ENCODE assay signal across 8 cellular contexts in genomic region chr16:56933828-56934598, GRCh38. TPM values are rescaled to one million over a fixed set of nuclear protein-coding genes. Genes with fewer than 3 reads are reported as not detected.
DNase-seq lines count a peak whose midpoint lies in the region; ATAC-seq and TF ChIP-seq lines count a peak whose summit lies in the region.

No MANE protein-coding gene starts in this region.

- no CpG with 5 or more reads among the region's 8 CpGs for WGBS in IMR-90 (ENCODE audit: extremely low coverage in 2 of 2, insufficient read length in 1 of 2), 2 experiments
- WGBS in mammary epithelial cell (ENCODE audit: low coverage, missing lambda C conversion rate): 24% methylated on average over 8 of the region's 8 CpGs

- in situ Hi-C loops in IMR-90 (cut with MboI; ENCODE audit: low sequenced_read_pairs) (no loop called here), mammary epithelial cell (cut with MboI; ENCODE audit: low sequenced_read_pairs in 2 of 2) (loop anchor here in 1 of 2 donors (5.0 kb wide), 1 partner anchor 67 kb away; the partner anchor contains the start of gene SLC12A3), GM13976 (cut with MboI; ENCODE audit: low sequenced_read_pairs, unreplicated experiment) (no loop called here)

- no peak overlapping the region for H2BK20ac ChIP-seq in IMR-90 (ENCODE audit: low read depth, low read length)

- no peak overlapping the region for H2AK5ac ChIP-seq in IMR-90 (ENCODE audit: low read depth, low read length)

- H2AFZ ChIP-seq in IMR-90 (replicated peaks; ENCODE audit: low read length, poor library complexity) (no peak overlapping the region), mammary epithelial cell (ENCODE audit: low read depth, low read length) (no peak overlapping the region)

- no peak overlapping the region for H3K18ac ChIP-seq in IMR-90 (ENCODE audit: low read depth, low read length)

- no peak for TF ChIP-seq CTCF in A673 (conservative IDR thresholded peaks at IDR 0.05; ENCODE audit: low read depth, low read length)
- no peak for TF ChIP-seq CTCF in IMR-90 (conservative IDR thresholded peaks at IDR 0.05; ENCODE audit: low read depth, low read length)
- TF ChIP-seq CTCF in mammary epithelial cell (conservative IDR thresholded peaks at IDR 0.05 in 1 of 2, IDR thresholded peaks at IDR 0.05 in 1 of 2; ENCODE audit: extremely low read depth in 1 of 2, insufficient read depth in 1 of 2, low read depth in 1 of 2, low read length in 2 of 2): no peak
- TF ChIP-seq CTCF in GM13976 (IDR thresholded peaks at IDR 0.05; ENCODE audit: borderline replicate concordance, control extremely low read depth, extremely low read depth, insufficient read depth, missing control alignments): no peak

- peak overlapping the region; percentile 31; the same call in 1 of the 2 replicates for H3K14ac ChIP-seq in IMR-90 (replicated peaks; ENCODE audit: low read depth, low read length)

- POLR2A ChIA-PET in A673 (lab: Charles Lee; ENCODE audit: low non-redundant PET) (interaction anchor here (0.6 to 0.7 kb wide), 3 partner anchors 18 to 159 kb away, joined by 3 to 27 read pairs (median 20); no protein-coding TSS in a partner anchor), IMR-90 (lab: Charles Lee; ENCODE audit: unreplicated experiment) (interaction anchor here (0.7 kb wide), 1 partner anchor 209 kb away, joined by 6 read pairs; no protein-coding TSS in a partner anchor)

- H4K91ac ChIP-seq in IMR-90 (ENCODE audit: insufficient read depth, low read depth, low read length): no peak overlapping the region

- no peak for ATAC-seq in IMR-90 (ENCODE audit: low read depth)

- H3K23ac ChIP-seq in IMR-90 (ENCODE audit: low read depth, low read length): peak overlapping the region; percentile 10; the same call in 1 of the 2 replicates

- H2BK5ac ChIP-seq in IMR-90 (ENCODE audit: low read depth, low read length, poor library complexity, severe bottlenecking): no peak overlapping the region

- H3K9me3 ChIP-seq in A673 (ENCODE audit: low read depth, low read length, poor library complexity, severe bottlenecking) (no peaks in the 10 kb centered on the region), IMR-90 (ENCODE audit: control insufficient read depth, insufficient read depth, low read length) (no peaks in the 10 kb centered on the region), mammary epithelial cell (replicated peaks; ENCODE audit: insufficient read depth, low read length) (no peaks in the 10 kb centered on the region), muscle layer of colon (ENCODE audit: low read length) (no peaks in the 10 kb centered on the region)

- H4K20me1 ChIP-seq in IMR-90 (ENCODE audit: insufficient read depth, low read length): peaks cover 59% of the 10 kb centered on the region
- H4K20me1 ChIP-seq in mammary epithelial cell (ENCODE audit: insufficient read depth, low read length): peaks cover 8% of the 10 kb centered on the region

- H3K4ac ChIP-seq in IMR-90 (ENCODE audit: low read depth, low read length): no peak overlapping the region

- CTCF ChIA-PET in A673 (lab: Charles Lee): no interaction called here
- CTCF ChIA-PET in IMR-90 (lab: Yijun Ruan, JAX): interaction anchor here (1.3 kb wide), 1 partner anchor 16 kb away, joined by 4 read pairs; no protein-coding TSS in a partner anchor
- CTCF ChIA-PET in mammary epithelial cell (lab: Charles Lee; ENCODE audit: low non-redundant PET): no interaction called here

- H3K36me3 ChIP-seq in A673 (ENCODE audit: insufficient read depth, low read length, poor library complexity, severe bottlenecking) (peaks cover 51% of the 10 kb centered on the region), IMR-90 (ENCODE audit: control insufficient read depth, insufficient read depth, low read length) (peaks cover 26% of the 10 kb centered on the region), mammary epithelial cell (ENCODE audit: insufficient read depth, low read length) (peaks cover 37% of the 10 kb centered on the region), muscle layer of colon (ENCODE audit: insufficient read depth, low read length) (peaks cover 45% of the 10 kb centered on the region)

- BruUV-seq in A673 (replicated peaks; lab: Mats Ljungman, UMichigan) (TSS peak; percentile 23), IMR-90 (replicated peaks; lab: Mats Ljungman, UMichigan) (no TSS peak), mammary epithelial cell (replicated peaks; lab: Mats Ljungman, UMichigan) (no TSS peak)

- dilution Hi-C loops in IMR-90 (cut with HindIII; ENCODE audit: low sequenced_read_pairs, unreplicated experiment): no loop called here
- dilution Hi-C loops in mammary epithelial cell (cut with HindIII; ENCODE audit: low sequenced_read_pairs): no loop called here

- DNase-seq in A673 (ENCODE audit: low spot score) (no peak), IMR-90 (no peak), mammary epithelial cell (no peak), HUDEP-2 (lab: John Stamatoyannopoulos, UW; ENCODE audit: unreplicated experiment in 76 of 76) (no peak), medulla oblongata (ENCODE audit: extremely low spot score) (no peak), GM13976 (ENCODE audit: low spot score) (no peak), NCI-H1092 treated with DMSO at 0.1 percent for 48 hours (lab: John Stamatoyannopoulos, UW) (no peak)

- no peak for TF ChIP-seq POLR2A in IMR-90 (IDR thresholded peaks at IDR 0.05; ENCODE audit: low read depth, low read length)

- H2BK15ac ChIP-seq in IMR-90 (ENCODE audit: low read depth, low read length): no peak overlapping the region

- H3K27me3 ChIP-seq in A673 (replicated peaks; ENCODE audit: insufficient read depth, low read depth, low read length, poor library complexity) (no peaks in the 10 kb centered on the region), IMR-90 (ENCODE audit: control insufficient read depth, insufficient read depth, low read length) (no peaks in the 10 kb centered on the region), mammary epithelial cell (ENCODE audit: insufficient read depth, low read length) (no peaks in the 10 kb centered on the region), muscle layer of colon (ENCODE audit: control insufficient read depth in 1 of 2, insufficient read depth in 2 of 2, low read length in 2 of 2) (no peaks in the 10 kb centered on the region)

- intact Hi-C loops in A673 (cut with micrococcal nuclease; ENCODE audit: unreplicated experiment) (no loop called here), IMR-90 (cut with micrococcal nuclease) (no loop called here), mammary epithelial cell (cut with micrococcal nuclease) (loop anchor here (1.0 to 10.0 kb wide), 3 partner anchors 24 to 329 kb away; partner anchors contain the start of gene MT2A)

- peaks cover 63% of the 10 kb centered on the region for H3K79me2 ChIP-seq in mammary epithelial cell (ENCODE audit: insufficient read depth, low read length)

- H3K9ac ChIP-seq in IMR-90 (ENCODE audit: low read depth, low read length) (peak overlapping the region; percentile 66; the same call in 1 of the 2 replicates), mammary epithelial cell (ENCODE audit: insufficient read depth, low read length) (peak overlapping the region; percentile 87), muscle layer of colon (ENCODE audit: low read length) (peak overlapping the region; percentile 96)

- H3K9me1 ChIP-seq in IMR-90 (ENCODE audit: insufficient read depth, low read length): peaks cover 11% of the 10 kb centered on the region

- H3K27ac ChIP-seq in A673 (ENCODE audit: low read depth, low read length, poor library complexity, severe bottlenecking) (peak overlapping the region; percentile 96), IMR-90 (ENCODE audit: insufficient read depth, low read length) (no peak overlapping the region), mammary epithelial cell (ENCODE audit: insufficient read depth, low read depth, low read length) (peak overlapping the region; percentile 77), muscle layer of colon (ENCODE audit: low read depth, low read length) (no peak overlapping the region)

- peak overlapping the region; percentile 94 for H3K4me3 ChIP-seq in A673 (ENCODE audit: low read depth, low read length, poor library complexity, severe bottlenecking)
- H3K4me3 ChIP-seq in IMR-90 (ENCODE audit: insufficient read depth, low read depth, low read length): peak overlapping the region; percentile 63
- peak overlapping the region; percentile 81 to 90 (median 85) for H3K4me3 ChIP-seq in mammary epithelial cell (replicated peaks in 1 of 3; ENCODE audit: insufficient read depth in 1 of 3, low read depth in 2 of 3, low read length in 3 of 3)
- peak overlapping the region; percentile 98 for H3K4me3 ChIP-seq in muscle layer of colon (ENCODE audit: low read depth in 1 of 2, low read length in 2 of 2)

- H4K5ac ChIP-seq in IMR-90 (ENCODE audit: low read depth, low read length): no peak overlapping the region

- H3K4me1 ChIP-seq in A673 (ENCODE audit: insufficient read depth, low read length, poor library complexity, severe bottlenecking): peaks cover 33% of the 10 kb centered on the region
- H3K4me1 ChIP-seq in IMR-90 (ENCODE audit: control insufficient read depth, insufficient read depth, low read length): peaks cover 8% of the 10 kb centered on the region
- H3K4me1 ChIP-seq in mammary epithelial cell (ENCODE audit: insufficient read depth, low read length): peaks cover 17% of the 10 kb centered on the region
- H3K4me1 ChIP-seq in muscle layer of colon (ENCODE audit: insufficient read depth, low read length): peaks cover 38% of the 10 kb centered on the region

- H2BK120ac ChIP-seq in IMR-90 (ENCODE audit: low read depth, low read length): no peak overlapping the region

- H2AK9ac ChIP-seq in IMR-90 (replicated peaks; ENCODE audit: low read depth, low read length, poor library complexity): no peak overlapping the region

- peaks cover 18 to 47% of the 10 kb centered on the region in 2 experiments for H3K79me1 ChIP-seq in IMR-90 (ENCODE audit: low read depth in 1 of 2, low read length in 2 of 2)

- H3K4me2 ChIP-seq in IMR-90 (ENCODE audit: low read depth, low read length): peak overlapping the region; percentile 94
- peak overlapping the region; percentile 92 for H3K4me2 ChIP-seq in mammary epithelial cell (ENCODE audit: insufficient read depth, low read depth, low read length)

- no peak for TF ChIP-seq RAD21 in IMR-90 (IDR thresholded peaks at IDR 0.05; ENCODE audit: low read length)

- no peak overlapping the region for H4K8ac ChIP-seq in IMR-90 (ENCODE audit: low read depth in 2 of 2, low read length in 2 of 2)

- H3K56ac ChIP-seq in IMR-90 (ENCODE audit: extremely low read depth, insufficient read depth, low read length): no peak overlapping the region

RNA-seq across cellular contexts. Expression of gene HERPUD1, which starts 2.1 kb away (rescaled TPM):
- total RNA-seq in A673 (2021) (94.2 and 99.4 TPM in 2 replicates), IMR-90 (2012; rRNA removed) (83.3 and 148 TPM in 2 replicates), mammary epithelial cell (100 to 1,000 TPM; 166 to 239 TPM)
- polyA plus RNA-seq in IMR-90 (2012; rRNA removed) (122 and 130 TPM in 2 replicates), mammary epithelial cell (131 TPM)
- 188 and 191 TPM in 2 replicates for polyA plus RNA-seq in IMR-90 (2012; cell fraction: cytosol; rRNA removed)
- polyA plus RNA-seq in IMR-90 (2012; cell fraction: nucleus; rRNA removed; ENCODE audit: low replicate concordance): 154 and 210 TPM in 2 replicates
- 238 TPM for polyA minus RNA-seq in mammary epithelial cell

RNA-seq across cellular contexts. Expression of gene CETP, which starts 27.7 kb away (rescaled TPM):
- total RNA-seq in A673 (2021): not detected in 2 replicates
- total RNA-seq in IMR-90 (2012; rRNA removed): not detected in 2 replicates
- polyA plus RNA-seq in IMR-90 (2012; rRNA removed): not detected in 2 replicates
- not detected in 2 replicates for polyA plus RNA-seq in IMR-90 (2012; cell fraction: cytosol; rRNA removed)
- polyA plus RNA-seq in IMR-90 (2012; cell fraction: nucleus; rRNA removed; ENCODE audit: low replicate concordance): 0.07 and 0.18 TPM in 2 replicates
- not detected for total RNA-seq in mammary epithelial cell
- polyA plus RNA-seq in mammary epithelial cell: not detected
- polyA minus RNA-seq in mammary epithelial cell: not detected

RNA-seq across cellular contexts. Expression of gene NLRC5, which starts 55.3 kb away (rescaled TPM):
- 13.1 and 14.2 TPM in 2 replicates for total RNA-seq in A673 (2021)
- 5.3 and 9.1 TPM in 2 replicates for total RNA-seq in IMR-90 (2012; rRNA removed)
- polyA plus RNA-seq in IMR-90 (2012; rRNA removed): 14.9 and 15.8 TPM in 2 replicates
- 6.1 and 7.0 TPM in 2 replicates for polyA plus RNA-seq in IMR-90 (2012; cell fraction: cytosol; rRNA removed)
- 69.7 and 95.5 TPM in 2 replicates for polyA plus RNA-seq in IMR-90 (2012; cell fraction: nucleus; rRNA removed; ENCODE audit: low replicate concordance)
- 10 to 100 TPM in 1 of 2 donors, 1 to 10 TPM in 1; 2.7 to 10.2 TPM for total RNA-seq in mammary epithelial cell
- 2.8 TPM for polyA plus RNA-seq in mammary epithelial cell
- polyA minus RNA-seq in mammary epithelial cell: 12.4 TPM

Comparison
In these comparisons a context has a peak if more than half of its experiments do, and no peak if none do; other contexts are left out.
1. H3K27ac ChIP-seq: peak in A673 (single experiment) and mammary epithelial cell (single experiment); none in IMR-90 (single experiment) and muscle layer of colon (single experiment).
2. Peak in every context shown above with its lines, with median percentiles within 50 percentile points of each other: H3K4me3 ChIP-seq and H3K9ac ChIP-seq.